ENCODE assay signal across 11 cellular contexts in the genomic region with DNA sequence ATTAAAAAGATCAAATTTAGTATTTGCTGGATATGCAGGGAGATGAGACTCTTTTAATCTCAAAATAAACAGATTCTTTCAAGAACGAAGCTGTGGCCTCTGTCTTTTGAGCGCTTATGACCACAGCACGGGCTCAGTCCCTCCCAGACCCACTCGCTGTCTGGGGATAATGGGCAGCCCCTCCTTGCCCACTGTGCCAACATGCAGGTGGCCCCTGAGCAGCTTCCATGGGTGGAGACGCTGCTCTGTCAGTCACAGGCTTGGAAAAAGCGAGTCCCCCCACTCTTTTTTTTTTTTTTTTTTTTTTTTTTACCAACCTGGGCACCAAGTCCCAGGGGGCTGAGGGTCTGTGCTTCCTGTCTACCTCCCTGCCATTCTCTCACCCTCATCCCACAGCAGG.
A peak's percentile ranks its signal among the peaks of the same experiment; 100 is the strongest.
DNase-seq lines count a peak whose midpoint lies in the region; ATAC-seq, FAIRE-seq and TF ChIP-seq lines count a peak whose summit lies in the region.
"Had no signal": no experiment of that assay in that cellular context is flagged by ENCODE, and none has a peak within 500 bp of the region (broad histone marks: within the 10 kb centered on the region; RNA-seq: fewer than 3 reads in every experiment).

No MANE protein-coding gene starts in this region.

- H3K27me3 ChIP-seq in astrocyte (ENCODE audit: insufficient read depth, low read length), result no peaks in the 10 kb centered on the region
- no peaks in the 10 kb centered on the region for H3K27me3 ChIP-seq in lower lobe of right lung (ENCODE audit: low read depth)
- no peaks in the 10 kb centered on the region for H3K27me3 ChIP-seq in thyroid gland
- no peaks in the 10 kb centered on the region for H3K27me3 ChIP-seq in BE2C

- H3K27me3 Mint-ChIP-seq in T-helper 1 cell treated with Interleukin-12 subunit alpha and Interleukin-12 subunit beta and Interleukin-4 antibody, amounts not matched to agents 30 μg/mL and 1 μg/mL, for 36 hours (ENCODE audit: low read depth), result no peaks in the 10 kb centered on the region
- peaks cover 7% of the 10 kb centered on the region for H3K27me3 Mint-ChIP-seq in astrocyte (ENCODE audit: low read depth, unreplicated experiment)
- H3K27me3 Mint-ChIP-seq: IgD-negative memory B cell had no signal

- H3K79me2 ChIP-seq in astrocyte (ENCODE audit: insufficient read depth, low read length), result no peaks in the 10 kb centered on the region

- H4K20me1 ChIP-seq in astrocyte (ENCODE audit: insufficient read depth, low read length), result no peaks in the 10 kb centered on the region

- H2AFZ ChIP-seq in astrocyte (ENCODE audit: low read depth, low read length), result peak overlapping the region; percentile 42

- peak overlapping the region; percentile 81 for H3K27ac ChIP-seq in astrocyte (ENCODE audit: low read depth, low read length)
- H3K27ac ChIP-seq in lower lobe of right lung, result peak overlapping the region; percentile 54
- H3K27ac ChIP-seq in thyroid gland, result peak overlapping the region in 2 of 3 donors; percentile 12 to 49
- H3K27ac ChIP-seq: 22Rv1 had no signal

- TF ChIP-seq CTCF in astrocyte (IDR thresholded peaks at IDR 0.05; ENCODE audit: insufficient read depth, low read depth, low read length) (no peak), lower lobe of right lung (IDR thresholded peaks at IDR 0.05) (no peak), thyroid gland (IDR thresholded peaks at IDR 0.05) (no peak), BE2C (IDR thresholded peaks at IDR 0.05; ENCODE audit: low read depth, low read length) (no peak)

- H3K4me3 Mint-ChIP-seq in T-helper 1 cell treated with Interleukin-12 subunit alpha and Interleukin-12 subunit beta and Interleukin-4 antibody, amounts not matched to agents 30 μg/mL and 1 μg/mL, for 36 hours, result no peak overlapping the region
- no peak overlapping the region for H3K4me3 Mint-ChIP-seq in astrocyte (ENCODE audit: unreplicated experiment)
- H3K4me3 Mint-ChIP-seq: IgD-negative memory B cell had no signal

- H3K36me3 ChIP-seq in astrocyte (ENCODE audit: insufficient read depth, low read length) (no peaks in the 10 kb centered on the region), lower lobe of right lung (peaks cover 27% of the 10 kb centered on the region), thyroid gland (no peaks in the 10 kb centered on the region), BE2C (no peaks in the 10 kb centered on the region)

- no peak for FAIRE-seq in astrocyte (lab: Jason Lieb, UNC)

- H3K9me3 Mint-ChIP-seq in T-helper 1 cell treated with Interleukin-12 subunit alpha and Interleukin-12 subunit beta and Interleukin-4 antibody, amounts not matched to agents 30 μg/mL and 1 μg/mL, for 36 hours, result no peaks in the 10 kb centered on the region
- no peaks in the 10 kb centered on the region for H3K9me3 Mint-ChIP-seq in astrocyte (ENCODE audit: unreplicated experiment)
- H3K9me3 Mint-ChIP-seq: IgD-negative memory B cell had no signal

- no peaks in the 10 kb centered on the region for H3K36me3 Mint-ChIP-seq in T-helper 1 cell treated with Interleukin-12 subunit alpha and Interleukin-12 subunit beta and Interleukin-4 antibody, amounts not matched to agents 30 μg/mL and 1 μg/mL, for 36 hours (ENCODE audit: low read depth)
- H3K36me3 Mint-ChIP-seq in astrocyte (ENCODE audit: low read depth, unreplicated experiment), result peaks cover 1% of the 10 kb centered on the region

- H3K9me3 ChIP-seq in astrocyte (ENCODE audit: insufficient read depth, low read depth, low read length) (no peaks in the 10 kb centered on the region), lower lobe of right lung (no peaks in the 10 kb centered on the region), thyroid gland (no peaks in the 10 kb centered on the region), BE2C (no peaks in the 10 kb centered on the region)

- peak overlapping the region; percentile 84 for H3K27ac Mint-ChIP-seq in T-helper 1 cell treated with Interleukin-12 subunit alpha and Interleukin-12 subunit beta and Interleukin-4 antibody, amounts not matched to agents 30 μg/mL and 1 μg/mL, for 36 hours
- H3K27ac Mint-ChIP-seq in astrocyte (ENCODE audit: unreplicated experiment), result peak overlapping the region; percentile 99
- H3K27ac Mint-ChIP-seq: IgD-negative memory B cell had no signal

- no peak for DNase-seq in T-helper 1 cell
- DNase-seq in astrocyte (ENCODE audit: low read depth), result no peak
- DNase-seq in lower lobe of right lung, result peak; percentile 24
- DNase-seq in thyroid gland, result no peak
- DNase-seq in BE2C, result no peak
- DNase-seq in DMS153 treated with DMSO at 0.1 percent for 48 hours (lab: John Stamatoyannopoulos, UW; ENCODE audit: unreplicated experiment), result no peak
- DNase-seq: stimulated activated naive CD4-positive, alpha-beta T cell had no signal

- peak overlapping the region; percentile 35 for H3K9ac ChIP-seq in astrocyte (ENCODE audit: low read length)

- intact Hi-C loops in lower lobe of right lung (cut with DNase I) (no loop called here), thyroid gland (cut with DNase I) (no loop called here)

- H3K4me3 ChIP-seq in astrocyte (ENCODE audit: insufficient read depth, low read depth, low read length) (no peak overlapping the region), lower lobe of right lung (no peak overlapping the region), thyroid gland (replicated peaks in 1 of 3) (no peak overlapping the region), BE2C (ENCODE audit: low read depth, low read length) (no peak overlapping the region)

- ATAC-seq in lower lobe of right lung, result no peak
- no peak for ATAC-seq in GM21717 (IDR thresholded peaks at IDR 0.05; ENCODE audit: unreplicated experiment)

- H3K4me2 ChIP-seq in astrocyte (ENCODE audit: low read length), result peak overlapping the region; percentile 74

- TF ChIP-seq POLR2A in thyroid gland (IDR thresholded peaks at IDR 0.05), result no peak

- H3K4me1 Mint-ChIP-seq in T-helper 1 cell treated with Interleukin-12 subunit alpha and Interleukin-12 subunit beta and Interleukin-4 antibody, amounts not matched to agents 30 μg/mL and 1 μg/mL, for 36 hours (ENCODE audit: low read depth), result peaks cover 9% of the 10 kb centered on the region
- H3K4me1 Mint-ChIP-seq in astrocyte (ENCODE audit: low read depth, unreplicated experiment), result peaks cover 25% of the 10 kb centered on the region
- H3K4me1 Mint-ChIP-seq: IgD-negative memory B cell had no signal

- peaks cover 29% of the 10 kb centered on the region for H3K4me1 ChIP-seq in astrocyte (ENCODE audit: insufficient read depth, low read length)
- peaks cover 15% of the 10 kb centered on the region for H3K4me1 ChIP-seq in lower lobe of right lung
- peaks cover 0 to 8% of the 10 kb centered on the region in 2 donors for H3K4me1 ChIP-seq in thyroid gland
- peaks cover 4% of the 10 kb centered on the region; the same call in 1 of the 2 replicates for H3K4me1 ChIP-seq in BE2C

- 87 to 89% methylated on average over 6 of the region's 6 CpGs for WGBS in thyroid gland, 2 donors

Comparison
In these comparisons a context has a peak if more than half of its experiments do, and no peak if none do; other contexts are left out.
1. H3K27ac ChIP-seq: peak in every context shown above with its lines; median percentile 81 in astrocyte; 54 in lower lobe of right lung; 30 in thyroid gland.